In the genomic region with DNA sequence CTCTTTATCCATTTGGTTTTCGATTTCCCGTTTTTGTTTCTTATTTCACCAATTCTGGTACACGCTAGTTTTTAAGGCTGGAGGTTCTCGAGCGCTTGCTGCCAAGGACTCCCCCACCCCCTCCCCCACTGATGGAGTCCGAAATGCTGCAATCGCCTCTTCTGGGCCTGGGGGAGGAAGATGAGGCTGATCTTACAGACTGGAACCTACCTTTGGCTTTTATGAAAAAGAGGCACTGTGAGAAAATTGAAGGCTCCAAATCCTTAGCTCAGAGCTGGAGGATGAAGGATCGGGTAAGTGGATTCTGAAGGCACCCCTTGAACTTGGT, we compare ENCODE assay signal across 1 cellular context.
TF ChIP-seq lines count a peak whose summit lies in the region.

No MANE protein-coding gene starts in this region.

TF ChIP-seq in GM12878, 131 proteins besides CTCF, POLR2A, EP300 and RAD21 (continued from another document):
- TF ChIP-seq, protein P1, sequence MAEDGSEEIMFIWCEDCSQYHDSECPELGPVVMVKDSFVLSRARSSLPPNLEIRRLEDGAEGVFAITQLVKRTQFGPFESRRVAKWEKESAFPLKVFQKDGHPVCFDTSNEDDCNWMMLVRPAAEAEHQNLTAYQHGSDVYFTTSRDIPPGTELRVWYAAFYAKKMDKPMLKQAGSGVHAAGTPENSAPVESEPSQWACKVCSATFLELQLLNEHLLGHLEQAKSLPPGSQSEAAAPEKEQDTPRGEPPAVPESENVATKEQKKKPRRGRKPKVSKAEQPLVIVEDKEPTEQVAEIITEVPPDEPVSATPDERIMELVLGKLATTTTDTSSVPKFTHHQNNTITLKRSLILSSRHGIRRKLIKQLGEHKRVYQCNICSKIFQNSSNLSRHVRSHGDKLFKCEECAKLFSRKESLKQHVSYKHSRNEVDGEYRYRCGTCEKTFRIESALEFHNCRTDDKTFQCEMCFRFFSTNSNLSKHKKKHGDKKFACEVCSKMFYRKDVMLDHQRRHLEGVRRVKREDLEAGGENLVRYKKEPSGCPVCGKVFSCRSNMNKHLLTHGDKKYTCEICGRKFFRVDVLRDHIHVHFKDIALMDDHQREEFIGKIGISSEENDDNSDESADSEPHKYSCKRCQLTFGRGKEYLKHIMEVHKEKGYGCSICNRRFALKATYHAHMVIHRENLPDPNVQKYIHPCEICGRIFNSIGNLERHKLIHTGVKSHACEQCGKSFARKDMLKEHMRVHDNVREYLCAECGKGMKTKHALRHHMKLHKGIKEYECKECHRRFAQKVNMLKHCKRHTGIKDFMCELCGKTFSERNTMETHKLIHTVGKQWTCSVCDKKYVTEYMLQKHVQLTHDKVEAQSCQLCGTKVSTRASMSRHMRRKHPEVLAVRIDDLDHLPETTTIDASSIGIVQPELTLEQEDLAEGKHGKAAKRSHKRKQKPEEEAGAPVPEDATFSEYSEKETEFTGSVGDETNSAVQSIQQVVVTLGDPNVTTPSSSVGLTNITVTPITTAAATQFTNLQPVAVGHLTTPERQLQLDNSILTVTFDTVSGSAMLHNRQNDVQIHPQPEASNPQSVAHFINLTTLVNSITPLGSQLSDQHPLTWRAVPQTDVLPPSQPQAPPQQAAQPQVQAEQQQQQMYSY (CRISPR knock-in tag; IDR thresholded peaks at IDR 0.05), result no peak
- no peak for TF ChIP-seq ZZZ3 (IDR thresholded peaks at IDR 0.05; ENCODE audit: control insufficient read depth, insufficient read length, low read depth)
- TF ChIP-seq MYB (IDR thresholded peaks at IDR 0.05; ENCODE audit: borderline replicate concordance, low read depth, low read length), result no peak
- TF ChIP-seq PML (IDR thresholded peaks at IDR 0.05; ENCODE audit: low read length), result no peak
- no peak for TF ChIP-seq RFX5 (IDR thresholded peaks at IDR 0.05; ENCODE audit: low read depth, low read length)
- TF ChIP-seq, protein P2, sequence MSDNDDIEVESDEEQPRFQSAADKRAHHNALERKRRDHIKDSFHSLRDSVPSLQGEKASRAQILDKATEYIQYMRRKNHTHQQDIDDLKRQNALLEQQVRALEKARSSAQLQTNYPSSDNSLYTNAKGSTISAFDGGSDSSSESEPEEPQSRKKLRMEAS (IDR thresholded peaks at IDR 0.05; ENCODE audit: low read depth, low read length), result no peak
- TF ChIP-seq, protein P3, sequence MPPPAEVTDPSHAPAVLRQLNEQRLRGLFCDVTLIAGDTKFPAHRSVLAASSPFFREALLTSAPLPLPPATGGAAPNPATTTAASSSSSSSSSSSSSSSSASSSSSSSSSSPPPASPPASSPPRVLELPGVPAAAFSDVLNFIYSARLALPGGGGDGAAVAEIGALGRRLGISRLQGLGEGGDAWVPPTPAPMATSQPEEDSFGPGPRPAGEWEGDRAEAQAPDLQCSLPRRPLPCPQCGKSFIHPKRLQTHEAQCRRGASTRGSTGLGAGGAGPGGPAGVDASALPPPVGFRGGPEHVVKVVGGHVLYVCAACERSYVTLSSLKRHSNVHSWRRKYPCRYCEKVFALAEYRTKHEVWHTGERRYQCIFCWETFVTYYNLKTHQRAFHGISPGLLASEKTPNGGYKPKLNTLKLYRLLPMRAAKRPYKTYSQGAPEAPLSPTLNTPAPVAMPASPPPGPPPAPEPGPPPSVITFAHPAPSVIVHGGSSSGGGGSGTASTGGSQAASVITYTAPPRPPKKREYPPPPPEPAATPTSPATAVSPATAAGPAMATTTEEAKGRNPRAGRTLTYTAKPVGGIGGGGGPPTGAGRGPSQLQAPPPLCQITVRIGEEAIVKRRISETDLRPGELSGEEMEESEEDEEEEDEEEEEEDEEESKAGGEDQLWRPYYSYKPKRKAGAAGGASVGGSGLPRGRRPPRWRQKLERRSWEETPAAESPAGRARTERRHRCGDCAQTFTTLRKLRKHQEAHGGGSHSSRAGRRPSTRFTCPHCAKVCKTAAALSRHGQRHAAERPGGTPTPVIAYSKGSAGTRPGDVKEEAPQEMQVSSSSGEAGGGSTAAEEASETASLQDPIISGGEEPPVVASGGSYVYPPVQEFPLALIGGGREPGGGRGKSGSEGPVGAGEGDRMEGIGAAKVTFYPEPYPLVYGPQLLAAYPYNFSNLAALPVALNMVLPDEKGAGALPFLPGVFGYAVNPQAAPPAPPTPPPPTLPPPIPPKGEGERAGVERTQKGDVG (CRISPR knock-in tag; IDR thresholded peaks at IDR 0.05), result no peak
- TF ChIP-seq, protein P4, sequence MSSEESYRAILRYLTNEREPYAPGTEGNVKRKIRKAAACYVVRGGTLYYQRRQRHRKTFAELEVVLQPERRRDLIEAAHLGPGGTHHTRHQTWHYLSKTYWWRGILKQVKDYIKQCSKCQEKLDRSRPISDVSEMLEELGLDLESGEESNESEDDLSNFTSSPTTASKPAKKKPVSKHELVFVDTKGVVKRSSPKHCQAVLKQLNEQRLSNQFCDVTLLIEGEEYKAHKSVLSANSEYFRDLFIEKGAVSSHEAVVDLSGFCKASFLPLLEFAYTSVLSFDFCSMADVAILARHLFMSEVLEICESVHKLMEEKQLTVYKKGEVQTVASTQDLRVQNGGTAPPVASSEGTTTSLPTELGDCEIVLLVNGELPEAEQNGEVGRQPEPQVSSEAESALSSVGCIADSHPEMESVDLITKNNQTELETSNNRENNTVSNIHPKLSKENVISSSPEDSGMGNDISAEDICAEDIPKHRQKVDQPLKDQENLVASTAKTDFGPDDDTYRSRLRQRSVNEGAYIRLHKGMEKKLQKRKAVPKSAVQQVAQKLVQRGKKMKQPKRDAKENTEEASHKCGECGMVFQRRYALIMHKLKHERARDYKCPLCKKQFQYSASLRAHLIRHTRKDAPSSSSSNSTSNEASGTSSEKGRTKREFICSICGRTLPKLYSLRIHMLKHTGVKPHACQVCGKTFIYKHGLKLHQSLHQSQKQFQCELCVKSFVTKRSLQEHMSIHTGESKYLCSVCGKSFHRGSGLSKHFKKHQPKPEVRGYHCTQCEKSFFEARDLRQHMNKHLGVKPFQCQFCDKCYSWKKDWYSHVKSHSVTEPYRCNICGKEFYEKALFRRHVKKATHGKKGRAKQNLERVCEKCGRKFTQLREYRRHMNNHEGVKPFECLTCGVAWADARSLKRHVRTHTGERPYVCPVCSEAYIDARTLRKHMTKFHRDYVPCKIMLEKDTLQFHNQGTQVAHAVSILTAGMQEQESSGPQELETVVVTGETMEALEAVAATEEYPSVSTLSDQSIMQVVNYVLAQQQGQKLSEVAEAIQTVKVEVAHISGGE (CRISPR knock-in tag; IDR thresholded peaks at IDR 0.05), result no peak
- TF ChIP-seq TAF1 (IDR thresholded peaks at IDR 0.05; ENCODE audit: borderline replicate concordance, low read depth, low read length), result no peak
- TF ChIP-seq SREBF1 (IDR thresholded peaks at IDR 0.05; ENCODE audit: low read length), result no peak
- TF ChIP-seq, protein P5, sequence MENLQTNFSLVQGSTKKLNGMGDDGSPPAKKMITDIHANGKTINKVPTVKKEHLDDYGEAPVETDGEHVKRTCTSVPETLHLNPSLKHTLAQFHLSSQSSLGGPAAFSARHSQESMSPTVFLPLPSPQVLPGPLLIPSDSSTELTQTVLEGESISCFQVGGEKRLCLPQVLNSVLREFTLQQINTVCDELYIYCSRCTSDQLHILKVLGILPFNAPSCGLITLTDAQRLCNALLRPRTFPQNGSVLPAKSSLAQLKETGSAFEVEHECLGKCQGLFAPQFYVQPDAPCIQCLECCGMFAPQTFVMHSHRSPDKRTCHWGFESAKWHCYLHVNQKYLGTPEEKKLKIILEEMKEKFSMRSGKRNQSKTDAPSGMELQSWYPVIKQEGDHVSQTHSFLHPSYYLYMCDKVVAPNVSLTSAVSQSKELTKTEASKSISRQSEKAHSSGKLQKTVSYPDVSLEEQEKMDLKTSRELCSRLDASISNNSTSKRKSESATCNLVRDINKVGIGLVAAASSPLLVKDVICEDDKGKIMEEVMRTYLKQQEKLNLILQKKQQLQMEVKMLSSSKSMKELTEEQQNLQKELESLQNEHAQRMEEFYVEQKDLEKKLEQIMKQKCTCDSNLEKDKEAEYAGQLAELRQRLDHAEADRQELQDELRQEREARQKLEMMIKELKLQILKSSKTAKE (IDR thresholded peaks at IDR 0.05; ENCODE audit: low read depth, poor library complexity, severe bottlenecking), result no peak
